In the genomic region with DNA sequence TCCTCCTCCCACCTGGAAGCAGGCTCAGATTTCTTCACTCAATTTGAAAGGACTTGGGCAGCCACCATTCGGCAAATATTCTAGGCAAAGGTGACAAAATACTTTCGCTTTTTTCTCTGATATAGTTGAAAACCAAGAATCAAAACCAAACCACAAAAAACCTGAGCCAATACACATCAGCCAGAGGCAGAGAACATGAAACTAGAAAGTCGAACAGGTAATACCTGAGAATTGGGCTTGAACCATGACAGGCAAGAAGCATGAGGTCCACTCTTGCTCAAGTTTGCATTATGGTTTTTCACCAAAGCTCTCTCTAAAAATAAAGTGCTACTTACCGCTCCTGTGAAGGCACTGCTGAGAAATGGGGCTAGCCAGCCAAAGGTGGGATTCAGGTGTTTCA, we compare ENCODE assay signal across 27 cellular contexts.
DNase-seq lines count a peak whose midpoint lies in the region; ATAC-seq and TF ChIP-seq lines count a peak whose summit lies in the region.
"Had no signal": no experiment of that assay in that cellular context is flagged by ENCODE, and none has a peak within 500 bp of the region (broad histone marks: within the 10 kb centered on the region; RNA-seq: fewer than 3 reads in every experiment).

No MANE protein-coding gene starts in this region.

- H3K4me1 ChIP-seq in OCI-LY3 (ENCODE audit: low read length), result peaks cover 15% of the 10 kb centered on the region; the same call in 1 of the 2 replicates
- H3K4me1 ChIP-seq: colonic mucosa had no signal

- H2AFZ ChIP-seq in OCI-LY3 (ENCODE audit: low read depth, low read length), result no peak overlapping the region

- no peak overlapping the region for H3K9ac ChIP-seq in OCI-LY3 (ENCODE audit: low read length)

- H3K79me2 ChIP-seq in OCI-LY3 (ENCODE audit: low read length), result no peaks in the 10 kb centered on the region

- peak overlapping the region; percentile 32 for H3K4me2 ChIP-seq in OCI-LY3 (ENCODE audit: low read length)

- no peaks in the 10 kb centered on the region for H3K36me3 ChIP-seq in OCI-LY3 (replicated peaks; ENCODE audit: low read depth, low read length)
- H3K36me3 ChIP-seq: colonic mucosa, esophagus squamous epithelium, left lung had no signal

- ATAC-seq in GM18502 (IDR thresholded peaks at IDR 0.05; ENCODE audit: poor library complexity, unreplicated experiment) (peak; percentile 59), GM21367 (IDR thresholded peaks at IDR 0.05; ENCODE audit: unreplicated experiment) (peak; percentile 47), HG02885 (IDR thresholded peaks at IDR 0.05; ENCODE audit: poor library complexity, unreplicated experiment) (peak; percentile 73), HG03159 (IDR thresholded peaks at IDR 0.05; ENCODE audit: unreplicated experiment) (no peak)
- ATAC-seq: activated CD8-positive, alpha-beta memory T cell treated with anti-CD3 and anti-CD28 coated beads, Interleukin-2, amount 10 ng/mL, durations not matched to agents 7 days and 5 days; activated T-cell treated with anti-CD3 and anti-CD28 coated beads, Interleukin-2, amount 50 U/mL, for 72 hours; effector memory CD8-positive, alpha-beta T cell; K562; left lung; naive thymus-derived CD4-positive, alpha-beta T cell had no signal

- DNase-seq in midbrain (lab: John Stamatoyannopoulos, UW) (no peak), NCI-H526 treated with DMSO at 0.1 percent for 48 hours (lab: John Stamatoyannopoulos, UW) (no peak), T1000 (lab: John Stamatoyannopoulos, UW) (no peak)
- DNase-seq: activated CD4-positive, alpha-beta T cell treated with anti-CD3 and anti-CD28 coated beads for 48 hours; activated CD8-positive, alpha-beta memory T cell treated with anti-CD3 and anti-CD28 coated beads, Interleukin-2, amount 10 ng/mL, durations not matched to agents 7 days and 5 days; activated naive CD4-positive, alpha-beta T cell treated with anti-CD3 and anti-CD28 coated beads for 36 hours; activated T-cell treated with anti-CD3 and anti-CD28 coated beads, Interleukin-2, amount 50 U/mL, for 72 hours; amygdala; colonic mucosa; effector memory CD8-positive, alpha-beta T cell; esophagus squamous epithelium; immature natural killer cell; left lung; mesendoderm; naive thymus-derived CD4-positive, alpha-beta T cell; NCI-H1436 treated with DMSO at 0.1 percent for 48 hours; NCI-H2171 treated with DMSO at 0.1 percent for 48 hours; NCI-H526; occipital lobe; small intestine; stimulated activated CD4-positive, alpha-beta T cell treated with anti-CD3 and anti-CD28 coated beads, Interleukin-1b, Interleukin-23, amount 100 ng/mL, for 48 hours had no signal

- no peaks in the 10 kb centered on the region for H3K9me3 ChIP-seq in OCI-LY3 (ENCODE audit: insufficient read depth, low read length)
- H3K9me3 ChIP-seq: colonic mucosa, esophagus squamous epithelium, left lung had no signal

- TF ChIP-seq CTCF in OCI-LY3 (IDR thresholded peaks at IDR 0.05; ENCODE audit: low read depth, low read length), result no peak

- H3K27me3 ChIP-seq in OCI-LY3 (ENCODE audit: low read depth, low read length), result peaks cover 34% of the 10 kb centered on the region
- H3K27me3 ChIP-seq: colonic mucosa had no signal

- no peak overlapping the region for H3K4me3 ChIP-seq in OCI-LY3 (ENCODE audit: low read length)
- H3K4me3 ChIP-seq: colonic mucosa, esophagus squamous epithelium, K562, left lung had no signal

- H4K20me1 ChIP-seq in OCI-LY3 (ENCODE audit: insufficient read depth, low read length), result no peaks in the 10 kb centered on the region

- no peak overlapping the region for H3K27ac ChIP-seq in OCI-LY3 (ENCODE audit: low read length)
- H3K27ac ChIP-seq: colonic mucosa, esophagus squamous epithelium, left lung had no signal
